2 cellular contexts compared by ENCODE assay signal in genomic region chr1:23223490-23223951, GRCh38. TPM values are rescaled to one million over a fixed set of nuclear protein-coding genes. Genes with fewer than 3 reads are reported as not detected.
"Had no signal": no experiment of that assay in that cellular context is flagged by ENCODE, and none has a peak within 500 bp of the region (broad histone marks: within the 10 kb centered on the region; RNA-seq: fewer than 3 reads in every experiment).

No MANE protein-coding gene starts in this region.

RNA-seq across cellular contexts. Expression of gene HTR1D, which starts 6.2 kb away (rescaled TPM):
- total RNA-seq: LHCN-M2, Right ventricle myocardium superior had no signal
